19 cellular contexts compared by ENCODE assay signal in the genomic region with DNA sequence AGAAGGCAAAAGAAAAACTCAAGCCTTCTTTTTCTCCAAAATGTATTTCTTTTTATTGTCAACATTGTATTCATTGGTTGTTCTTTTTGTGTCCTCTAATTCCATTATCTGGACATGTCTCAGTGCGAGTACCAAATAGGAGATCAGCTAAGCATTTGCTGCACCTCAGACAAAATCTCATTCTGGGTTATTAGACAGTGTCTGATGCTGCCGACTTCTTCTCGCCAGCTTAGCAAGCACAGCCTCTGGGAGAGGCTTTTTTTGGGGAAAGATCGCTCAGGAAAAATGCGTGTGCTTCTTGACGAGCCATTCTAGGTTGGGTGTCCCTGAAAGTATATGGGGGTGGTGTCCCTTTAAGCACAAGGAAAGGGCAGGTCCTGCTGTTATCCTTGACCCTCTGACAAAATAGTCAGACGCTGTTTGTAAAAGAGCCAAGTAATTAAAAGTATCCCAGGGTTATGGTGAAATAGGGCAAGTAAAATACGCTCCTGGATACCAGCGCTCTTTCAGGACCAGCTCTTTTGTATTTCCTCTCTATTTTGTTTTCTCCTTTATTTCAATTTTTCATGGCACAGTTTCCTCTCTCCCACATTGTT.
A peak's percentile ranks its signal among the peaks of the same experiment; 100 is the strongest.
DNase-seq lines count a peak whose midpoint lies in the region; ATAC-seq and TF ChIP-seq lines count a peak whose summit lies in the region.
"Had no signal": no experiment of that assay in that cellular context is flagged by ENCODE, and none has a peak within 500 bp of the region (broad histone marks: within the 10 kb centered on the region; RNA-seq: fewer than 3 reads in every experiment).

No MANE protein-coding gene starts in this region.

- no peaks in the 10 kb centered on the region for H3F3A ChIP-seq in neural progenitor cell (ENCODE audit: low read depth)

- ATAC-seq in aorta (ENCODE audit: low FRiP score) = peak; percentile 48
- ATAC-seq in GM18511 (IDR thresholded peaks at IDR 0.05; ENCODE audit: unreplicated experiment) = no peak
- ATAC-seq in activated naive CD8-positive, alpha-beta T cell treated with anti-CD3 and anti-CD28 coated beads, Interleukin-2, amount 50 U/mL, for 24 hours = no peak
- ATAC-seq: effector memory CD8-positive, alpha-beta T cell; stimulated activated memory B cell treated with anti-CD40 and anti-IgM and Interleukin-4, amounts not matched to agents 10 μg/mL and 1 μg/mL and 100 μg/mL, for 72 hours; upper lobe of right lung had no signal

- no peak overlapping the region for H3K27ac Mint-ChIP-seq in MCF 10A (ENCODE audit: low read depth, unreplicated experiment)
- peak overlapping the region; percentile 27 for H3K27ac Mint-ChIP-seq in neural progenitor cell
- H3K27ac Mint-ChIP-seq in activated naive CD8-positive, alpha-beta T cell treated with anti-CD3 and anti-CD28 coated beads, Interleukin-2, amount 50 U/mL, for 24 hours = no peak overlapping the region
- H3K27ac Mint-ChIP-seq in activated naive CD4-positive, alpha-beta T cell treated with anti-CD3 and anti-CD28 coated beads, Interleukin-2, amount 10 ng/mL, durations not matched to agents 7 days and 5 days = no peak overlapping the region
- H3K27ac Mint-ChIP-seq: effector memory CD8-positive, alpha-beta T cell; memory B cell; stimulated activated memory B cell treated with anti-CD40 and anti-IgM and Interleukin-4, amounts not matched to agents 10 μg/mL and 1 μg/mL and 100 μg/mL, for 72 hours had no signal

- H3K4me3 Mint-ChIP-seq in MCF 10A (ENCODE audit: unreplicated experiment) (no peak overlapping the region), neural progenitor cell (no peak overlapping the region)
- H3K4me3 Mint-ChIP-seq in activated naive CD8-positive, alpha-beta T cell treated with anti-CD3 and anti-CD28 coated beads, Interleukin-2, amount 50 U/mL, for 24 hours = no peak overlapping the region
- no peak overlapping the region for H3K4me3 Mint-ChIP-seq in activated naive CD4-positive, alpha-beta T cell treated with anti-CD3 and anti-CD28 coated beads, Interleukin-2, amount 10 ng/mL, durations not matched to agents 7 days and 5 days
- H3K4me3 Mint-ChIP-seq: effector memory CD8-positive, alpha-beta T cell; memory B cell; neural crest cell; stimulated activated memory B cell treated with anti-CD40 and anti-IgM and Interleukin-4, amounts not matched to agents 10 μg/mL and 1 μg/mL and 100 μg/mL, for 72 hours had no signal

- TF ChIP-seq CTCF in breast epithelium (IDR thresholded peaks at IDR 0.05) (no peak), MCF 10A (IDR thresholded peaks at IDR 0.05; ENCODE audit: unreplicated experiment) (no peak), fibroblast of pulmonary artery (IDR thresholded peaks at IDR 0.05; ENCODE audit: low read length, missing control alignments) (no peak), neural progenitor cell (IDR thresholded peaks at IDR 0.05) (no peak)

- no peaks in the 10 kb centered on the region for H3K36me3 Mint-ChIP-seq in MCF 10A (ENCODE audit: insufficient read depth, unreplicated experiment)
- peaks cover 2% of the 10 kb centered on the region for H3K36me3 Mint-ChIP-seq in neural progenitor cell
- no peaks in the 10 kb centered on the region for H3K36me3 Mint-ChIP-seq in activated naive CD8-positive, alpha-beta T cell treated with anti-CD3 and anti-CD28 coated beads, Interleukin-2, amount 50 U/mL, for 24 hours (ENCODE audit: low read depth)
- H3K36me3 Mint-ChIP-seq in activated naive CD4-positive, alpha-beta T cell treated with anti-CD3 and anti-CD28 coated beads, Interleukin-2, amount 10 ng/mL, durations not matched to agents 7 days and 5 days = no peaks in the 10 kb centered on the region
- H3K36me3 Mint-ChIP-seq: memory B cell; stimulated activated memory B cell treated with anti-CD40 and anti-IgM and Interleukin-4, amounts not matched to agents 10 μg/mL and 1 μg/mL and 100 μg/mL, for 72 hours had no signal

- H3K27me3 Mint-ChIP-seq in MCF 10A (ENCODE audit: insufficient read depth, unreplicated experiment) (no peaks in the 10 kb centered on the region), neural progenitor cell (ENCODE audit: insufficient read depth, low read depth) (peaks cover under 1% of the 10 kb centered on the region)
- H3K27me3 Mint-ChIP-seq in activated naive CD8-positive, alpha-beta T cell treated with anti-CD3 and anti-CD28 coated beads, Interleukin-2, amount 50 U/mL, for 24 hours = no peaks in the 10 kb centered on the region
- no peaks in the 10 kb centered on the region for H3K27me3 Mint-ChIP-seq in activated naive CD4-positive, alpha-beta T cell treated with anti-CD3 and anti-CD28 coated beads, Interleukin-2, amount 10 ng/mL, durations not matched to agents 7 days and 5 days
- H3K27me3 Mint-ChIP-seq: effector memory CD8-positive, alpha-beta T cell; memory B cell; stimulated activated memory B cell treated with anti-CD40 and anti-IgM and Interleukin-4, amounts not matched to agents 10 μg/mL and 1 μg/mL and 100 μg/mL, for 72 hours had no signal

- BruUV-seq in MCF 10A (replicated peaks; lab: Mats Ljungman, UMichigan) = no TSS peak

- no peak for TF ChIP-seq POLR2A in breast epithelium (IDR thresholded peaks at IDR 0.05)

- H3K9me3 Mint-ChIP-seq in MCF 10A (ENCODE audit: unreplicated experiment) (no peaks in the 10 kb centered on the region), neural progenitor cell (peaks cover 4% of the 10 kb centered on the region)
- H3K9me3 Mint-ChIP-seq in activated naive CD8-positive, alpha-beta T cell treated with anti-CD3 and anti-CD28 coated beads, Interleukin-2, amount 50 U/mL, for 24 hours = peaks cover 17% of the 10 kb centered on the region
- H3K9me3 Mint-ChIP-seq in activated naive CD4-positive, alpha-beta T cell treated with anti-CD3 and anti-CD28 coated beads, Interleukin-2, amount 10 ng/mL, durations not matched to agents 7 days and 5 days = peaks cover 15% of the 10 kb centered on the region
- H3K9me3 Mint-ChIP-seq: memory B cell; neural crest cell; stimulated activated memory B cell treated with anti-CD40 and anti-IgM and Interleukin-4, amounts not matched to agents 10 μg/mL and 1 μg/mL and 100 μg/mL, for 72 hours had no signal

- H3K4me1 Mint-ChIP-seq in MCF 10A (ENCODE audit: insufficient read depth, unreplicated experiment) = peaks cover 5% of the 10 kb centered on the region
- peaks cover 29% of the 10 kb centered on the region for H3K4me1 Mint-ChIP-seq in neural progenitor cell
- no peaks in the 10 kb centered on the region for H3K4me1 Mint-ChIP-seq in activated naive CD8-positive, alpha-beta T cell treated with anti-CD3 and anti-CD28 coated beads, Interleukin-2, amount 50 U/mL, for 24 hours
- no peaks in the 10 kb centered on the region for H3K4me1 Mint-ChIP-seq in activated naive CD4-positive, alpha-beta T cell treated with anti-CD3 and anti-CD28 coated beads, Interleukin-2, amount 10 ng/mL, durations not matched to agents 7 days and 5 days
- H3K4me1 Mint-ChIP-seq: memory B cell; stimulated activated memory B cell treated with anti-CD40 and anti-IgM and Interleukin-4, amounts not matched to agents 10 μg/mL and 1 μg/mL and 100 μg/mL, for 72 hours had no signal

- 2 to 5% methylated on average over 9 of the region's 9 CpGs for WGBS in aorta, 2 donors

- intact Hi-C loops in breast epithelium (cut with DNase I; ENCODE audit: low total_unique reads) (no loop called here), MCF 10A (cut with micrococcal nuclease) (no loop called here), aorta (cut with DNase I) (no loop called here)

- H3K27ac ChIP-seq in breast epithelium (peak overlapping the region; percentile 58 to 59), neural progenitor cell (no peak overlapping the region), aorta (ENCODE audit: low read depth in 1 of 2, low read length in 2 of 2) (peak overlapping the region in 1 of 2 donors; percentile 1)
- H3K27ac ChIP-seq: cardiac muscle cell, upper lobe of right lung had no signal

- POLR2A ChIA-PET in MCF 10A (lab: Yijun Ruan, JAX) = interaction anchor here (0.5 kb wide), 1 partner anchor 847 kb away, joined by 3 read pairs; no protein-coding TSS in a partner anchor

- H3K9me3 ChIP-seq in breast epithelium (peaks cover 0 to 7% of the 10 kb centered on the region in 2 donors), neural progenitor cell (ENCODE audit: low read depth) (no peaks in the 10 kb centered on the region), aorta (ENCODE audit: control insufficient read depth, low read length) (no peaks in the 10 kb centered on the region)
- H3K9me3 ChIP-seq: upper lobe of right lung had no signal

- DNase-seq in breast epithelium (ENCODE audit: low spot score in 2 of 2) (no peak), MCF 10A (ENCODE audit: unreplicated experiment) (no peak), fibroblast of pulmonary artery (ENCODE audit: low read depth) (peak; percentile 59), neural progenitor cell (ENCODE audit: low spot score) (no peak), aorta (no peak)
- DNase-seq in activated naive CD8-positive, alpha-beta T cell treated with anti-CD3 and anti-CD28 coated beads, Interleukin-2, amount 50 U/mL, for 24 hours = no peak
- no peak for DNase-seq in activated naive CD4-positive, alpha-beta T cell treated with anti-CD3 and anti-CD28 coated beads, Interleukin-2, amount 10 ng/mL, durations not matched to agents 7 days and 5 days
- DNase-seq: activated CD4-positive, alpha-beta T cell treated with anti-CD3 and anti-CD28 coated beads for 4 hours; activated CD8-positive, alpha-beta memory T cell treated with anti-CD3 and anti-CD28 coated beads, Interleukin-2, amount 50 U/mL, for 4 hours; effector memory CD8-positive, alpha-beta T cell; NCI-H2081; NCI-H526 treated with DMSO at 0.1 percent for 48 hours; upper lobe of right lung had no signal

- no peaks in the 10 kb centered on the region for H4K20me1 ChIP-seq in neural progenitor cell (ENCODE audit: low read depth)

- H3K9ac ChIP-seq in neural progenitor cell = no peak overlapping the region

- H3K27me3 ChIP-seq in breast epithelium (no peaks in the 10 kb centered on the region), neural progenitor cell (peaks cover 8% of the 10 kb centered on the region), aorta (ENCODE audit: control insufficient read depth in 1 of 2, insufficient read depth in 2 of 2, low read length in 1 of 2) (no peaks in the 10 kb centered on the region)
- H3K27me3 ChIP-seq: cardiac muscle cell, upper lobe of right lung had no signal

- H3K4me1 ChIP-seq in breast epithelium (peaks cover 0 to 9% of the 10 kb centered on the region in 2 donors), neural progenitor cell (peaks cover under 1% of the 10 kb centered on the region), aorta (ENCODE audit: control insufficient read depth in 1 of 2, insufficient read depth in 2 of 2, low read length in 2 of 2) (peaks cover 0 to 2% of the 10 kb centered on the region in 2 donors)
- H3K4me1 ChIP-seq: upper lobe of right lung had no signal

- CTCF ChIA-PET in MCF 10A (lab: Yijun Ruan, JAX) = no interaction called here
- CTCF ChIA-PET in activated naive CD4-positive, alpha-beta T cell treated with anti-CD3 and anti-CD28 coated beads, Interleukin-2, amount 10 ng/mL, durations not matched to agents 7 days and 5 days (lab: Charles Lee) = no interaction called here

- H3K4me3 ChIP-seq in breast epithelium = peak overlapping the region in 1 of 3 donors; percentile 31
- no peak overlapping the region for H3K4me3 ChIP-seq in fibroblast of pulmonary artery (replicated peaks; ENCODE audit: low read depth, low read length)
- no peak overlapping the region for H3K4me3 ChIP-seq in neural progenitor cell
- peak overlapping the region in 1 of 2 donors; percentile 18 for H3K4me3 ChIP-seq in aorta (ENCODE audit: low read length in 2 of 2)
- H3K4me3 ChIP-seq: cardiac muscle cell, skin epidermis, upper lobe of right lung had no signal

- H3K79me2 ChIP-seq in neural progenitor cell (ENCODE audit: low read depth) = no peaks in the 10 kb centered on the region

- H2AFZ ChIP-seq in neural progenitor cell (replicated peaks) = no peak overlapping the region

- no peak overlapping the region for H3K4me2 ChIP-seq in neural progenitor cell

- H3K36me3 ChIP-seq in breast epithelium (no peaks in the 10 kb centered on the region), neural progenitor cell (no peaks in the 10 kb centered on the region), aorta (ENCODE audit: control insufficient read depth in 1 of 2, insufficient read depth in 2 of 2, low read length in 1 of 2) (no peaks in the 10 kb centered on the region)
- H3K36me3 ChIP-seq: cardiac muscle cell, upper lobe of right lung had no signal
